19 cellular contexts compared by ENCODE assay signal in genomic region chr1:23574265-23574754, GRCh38. TPM values are rescaled to one million over a fixed set of nuclear protein-coding genes. Genes with fewer than 3 reads are reported as not detected.
DNase-seq lines count a peak whose midpoint lies in the region; ATAC-seq and TF ChIP-seq lines count a peak whose summit lies in the region.
"Had no signal": no experiment of that assay in that cellular context is flagged by ENCODE, and none has a peak within 500 bp of the region (broad histone marks: within the 10 kb centered on the region; RNA-seq: fewer than 3 reads in every experiment).

No MANE protein-coding gene starts in this region.

- H3K4me1 Mint-ChIP-seq in activated naive CD8-positive, alpha-beta T cell treated with anti-CD3 and anti-CD28 coated beads, Interleukin-2, amount 10 ng/mL, durations not matched to agents 7 days and 5 days: peaks cover 46% of the 10 kb centered on the region

- peak overlapping the region; percentile 31 for H3K4me3 Mint-ChIP-seq in activated naive CD8-positive, alpha-beta T cell treated with anti-CD3 and anti-CD28 coated beads, Interleukin-2, amount 10 ng/mL, durations not matched to agents 7 days and 5 days
- H3K4me3 Mint-ChIP-seq: activated naive CD4-positive, alpha-beta T cell treated with anti-CD3 and anti-CD28 coated beads for 36 hours had no signal

- H3K27ac ChIP-seq in cardiac muscle cell: peak overlapping the region; percentile 98
- H3K27ac ChIP-seq in right atrium auricular region: no peak overlapping the region
- peak overlapping the region; percentile 95 for H3K27ac ChIP-seq in thoracic aorta
- H3K27ac ChIP-seq: epithelial cell of prostate, transverse colon had no signal

- H3K4me1 ChIP-seq in cardiac muscle cell (ENCODE audit: low read depth) (peaks cover 54% of the 10 kb centered on the region), right atrium auricular region (peaks cover 0 to 38% of the 10 kb centered on the region in 2 donors), thoracic aorta (ENCODE audit: control insufficient read depth in 1 of 2, low read depth in 2 of 2) (peaks cover 27 to 52% of the 10 kb centered on the region in 2 donors)

- H3K27ac Mint-ChIP-seq in activated naive CD8-positive, alpha-beta T cell treated with anti-CD3 and anti-CD28 coated beads, Interleukin-2, amount 10 ng/mL, durations not matched to agents 7 days and 5 days: peak overlapping the region; percentile 65
- H3K27ac Mint-ChIP-seq: activated naive CD4-positive, alpha-beta T cell treated with anti-CD3 and anti-CD28 coated beads for 36 hours had no signal

- H3K36me3 ChIP-seq in cardiac muscle cell: no peaks in the 10 kb centered on the region
- H3K36me3 ChIP-seq in right atrium auricular region: no peaks in the 10 kb centered on the region
- H3K36me3 ChIP-seq in thoracic aorta: no peaks in the 10 kb centered on the region
- H3K36me3 ChIP-seq: heart right ventricle, transverse colon had no signal

- H3K36me3 Mint-ChIP-seq in activated naive CD8-positive, alpha-beta T cell treated with anti-CD3 and anti-CD28 coated beads, Interleukin-2, amount 10 ng/mL, durations not matched to agents 7 days and 5 days: no peaks in the 10 kb centered on the region

- DNase-seq in cardiac muscle cell (ENCODE audit: low read depth in 1 of 2, low spot score in 1 of 2) (no peak), right atrium auricular region (ENCODE audit: low spot score) (no peak), thoracic aorta (ENCODE audit: low spot score) (no peak), HK-2 (ENCODE audit: unreplicated experiment) (no peak)
- DNase-seq in activated naive CD8-positive, alpha-beta T cell treated with anti-CD3 and anti-CD28 coated beads, Interleukin-2, amount 10 ng/mL, durations not matched to agents 7 days and 5 days: no peak
- DNase-seq: 8988T; activated naive CD4-positive, alpha-beta T cell treated with anti-CD3 and anti-CD28 coated beads for 36 hours; GOT3; heart right ventricle; KG1; NCI-H524; nucleus accumbens; T-helper 9 cell; transverse colon had no signal

- POLR2A ChIA-PET in activated naive CD8-positive, alpha-beta T cell treated with anti-CD3 and anti-CD28 coated beads, Interleukin-2, amount 10 ng/mL, durations not matched to agents 7 days and 5 days (lab: Charles Lee): interaction anchor here (0.7 to 5.0 kb wide), 4 partner anchors 12 to 45 kb away, joined by 3 to 74 read pairs (median 24); partner anchors contain the start of gene ID3

- no peaks in the 10 kb centered on the region for H3K9me3 Mint-ChIP-seq in activated naive CD8-positive, alpha-beta T cell treated with anti-CD3 and anti-CD28 coated beads, Interleukin-2, amount 10 ng/mL, durations not matched to agents 7 days and 5 days
- H3K9me3 Mint-ChIP-seq: activated naive CD4-positive, alpha-beta T cell treated with anti-CD3 and anti-CD28 coated beads for 36 hours had no signal

- H3K9me3 ChIP-seq in cardiac muscle cell (ENCODE audit: low read depth) (no peaks in the 10 kb centered on the region), right atrium auricular region (no peaks in the 10 kb centered on the region), thoracic aorta (no peaks in the 10 kb centered on the region)
- H3K9me3 ChIP-seq: heart right ventricle, transverse colon had no signal

- H3K4me3 ChIP-seq in cardiac muscle cell: no peak overlapping the region
- no peak overlapping the region for H3K4me3 ChIP-seq in right atrium auricular region
- H3K4me3 ChIP-seq in thoracic aorta: no peak overlapping the region
- H3K4me3 ChIP-seq: heart right ventricle, transverse colon had no signal

- peaks cover 8% of the 10 kb centered on the region for H3K27me3 Mint-ChIP-seq in activated naive CD8-positive, alpha-beta T cell treated with anti-CD3 and anti-CD28 coated beads, Interleukin-2, amount 10 ng/mL, durations not matched to agents 7 days and 5 days

- ATAC-seq in HG03196 (IDR thresholded peaks at IDR 0.05; ENCODE audit: unreplicated experiment) (peak; percentile 39), thoracic aorta (ENCODE audit: insufficient number of reproducible peaks, low FRiP score, low read depth) (no peak), HG02885 (IDR thresholded peaks at IDR 0.05; ENCODE audit: poor library complexity, unreplicated experiment) (no peak), HG03460 (IDR thresholded peaks at IDR 0.05; ENCODE audit: unreplicated experiment) (no peak)
- peak; percentile 12 for ATAC-seq in activated naive CD8-positive, alpha-beta T cell treated with anti-CD3 and anti-CD28 coated beads, Interleukin-2, amount 10 ng/mL, durations not matched to agents 7 days and 5 days (ENCODE audit: low read depth)
- ATAC-seq: heart right ventricle, Right ventricle myocardium inferior had no signal

- TF ChIP-seq CTCF in cardiac muscle cell (IDR thresholded peaks at IDR 0.05; ENCODE audit: low read depth, low read length) (no peak), right atrium auricular region (IDR thresholded peaks at IDR 0.05) (no peak), thoracic aorta (IDR thresholded peaks at IDR 0.05) (no peak)

- H3K27me3 ChIP-seq in cardiac muscle cell (no peaks in the 10 kb centered on the region), right atrium auricular region (no peaks in the 10 kb centered on the region), thoracic aorta (replicated peaks; ENCODE audit: insufficient read depth) (no peaks in the 10 kb centered on the region)
- H3K27me3 ChIP-seq: transverse colon had no signal

RNA-seq across cellular contexts. Expression of gene ID3, which starts 15.0 kb away (rescaled TPM):
- 698 and 784 TPM in 2 replicates for total RNA-seq in cardiac muscle cell
- polyA plus RNA-seq in cardiac muscle cell: 703 and 1,027 TPM in 2 replicates
- total RNA-seq in right atrium auricular region: 100 to 1,000 TPM; 145 to 357 TPM
- total RNA-seq in activated naive CD8-positive, alpha-beta T cell treated with anti-CD3 and anti-CD28 coated beads, Interleukin-2, amount 10 ng/mL, durations not matched to agents 7 days and 5 days: 10 to 100 TPM; 44.0 to 51.1 TPM
- total RNA-seq in thoracic aorta: 100 to 1,000 TPM; 309 to 692 TPM

RNA-seq across cellular contexts. Expression of gene E2F2, which starts 43.3 kb away (rescaled TPM):
- total RNA-seq in cardiac muscle cell (2.1 and 2.5 TPM in 2 replicates), right atrium auricular region (under 1 TPM; 0.20 to 0.33 TPM), thoracic aorta (under 1 TPM; 0.14 to 0.35 TPM)
- polyA plus RNA-seq in cardiac muscle cell: 2.2 and 2.7 TPM in 2 replicates
- total RNA-seq in activated naive CD8-positive, alpha-beta T cell treated with anti-CD3 and anti-CD28 coated beads, Interleukin-2, amount 10 ng/mL, durations not matched to agents 7 days and 5 days: 10 to 100 TPM; 44.2 to 45.1 TPM

Comparison
In these comparisons a context has a peak if more than half of its experiments do, and no peak if none do; other contexts are left out.
1. H3K27ac ChIP-seq: peak in cardiac muscle cell (single experiment) and thoracic aorta (2 of 2); none in right atrium auricular region (0 of 2).
2. ATAC-seq: peak in HG03196 (single experiment) and activated naive CD8-positive, alpha-beta T cell treated with anti-CD3 and anti-CD28 coated beads, Interleukin-2, amount 10 ng/mL, durations not matched to agents 7 days and 5 days (single experiment); none in thoracic aorta (single experiment), HG02885 (single experiment) and HG03460 (single experiment).
3. RNA of gene E2F2, which starts 43.3 kb away (total RNA-seq): 44.2 to 45.1 TPM in activated naive CD8-positive, alpha-beta T cell treated with anti-CD3 and anti-CD28 coated beads, Interleukin-2, amount 10 ng/mL, durations not matched to agents 7 days and 5 days; 2.1 to 2.5 TPM in cardiac muscle cell, 0.14 to 0.35 TPM in thoracic aorta and 0.20 to 0.33 TPM in right atrium auricular region; every median in the first group is over 10 times any median in the second.